ENCODE assay signal across 31 cellular contexts in the genomic region with DNA sequence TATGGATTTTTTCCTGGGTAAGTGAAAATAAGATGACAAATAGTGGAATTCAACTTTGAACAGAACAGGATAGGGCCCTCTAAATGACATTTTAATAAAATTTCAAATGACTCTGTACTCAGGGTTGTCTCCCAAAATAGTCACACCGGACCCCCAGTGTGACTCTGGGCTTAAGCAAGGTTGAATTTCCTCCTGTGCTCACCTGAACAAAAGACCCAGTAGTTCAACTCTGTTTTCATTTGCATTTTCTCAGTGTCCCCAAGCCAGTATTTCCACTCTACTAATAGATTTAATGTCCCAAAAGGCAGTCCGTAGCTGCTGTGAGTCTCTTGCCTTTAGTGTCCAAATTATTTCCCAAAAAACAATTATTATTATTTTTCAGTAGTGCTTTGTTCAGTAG.
"Had no signal": no experiment of that assay in that cellular context is flagged by ENCODE, and none has a peak within 500 bp of the region (broad histone marks: within the 10 kb centered on the region; RNA-seq: fewer than 3 reads in every experiment).

No MANE protein-coding gene starts in this region.

- H3K4me3 Mint-ChIP-seq: immature natural killer cell; mesothelial cell of epicardium; naive B cell; natural killer cell; nephron progenitor cell; stimulated activated naive B cell treated with anti-CD40 and anti-IgM and Interleukin-4, amounts not matched to agents 10 μg/mL and 1 μg/mL and 100 μg/mL, for 72 hours had no signal

- H3K4me1 Mint-ChIP-seq: immature natural killer cell; naive B cell; natural killer cell; nephron progenitor cell; stimulated activated naive B cell treated with anti-CD40 and anti-IgM and Interleukin-4, amounts not matched to agents 10 μg/mL and 1 μg/mL and 100 μg/mL, for 72 hours had no signal

- H3K9me3 ChIP-seq: left lung, lower lobe of right lung, pancreas, prostate gland, stomach, testis, thyroid gland, transverse colon, upper lobe of left lung, vagina had no signal

- H3K9me3 Mint-ChIP-seq: mesothelial cell of epicardium; nephron progenitor cell; stimulated activated naive B cell treated with anti-CD40 and anti-IgM and Interleukin-4, amounts not matched to agents 10 μg/mL and 1 μg/mL and 100 μg/mL, for 72 hours had no signal

- H3K27ac ChIP-seq: left lung, lower lobe of right lung, pancreas, prostate gland, skin epidermis, stomach, testis, thyroid gland, transverse colon, upper lobe of left lung, vagina had no signal

- H3K27ac Mint-ChIP-seq: immature natural killer cell; mesothelial cell of epicardium; naive B cell; natural killer cell; nephron progenitor cell; stimulated activated naive B cell treated with anti-CD40 and anti-IgM and Interleukin-4, amounts not matched to agents 10 μg/mL and 1 μg/mL and 100 μg/mL, for 72 hours had no signal

- H3K4me1 ChIP-seq: left lung, lower lobe of right lung, prostate gland, testis, thyroid gland, transverse colon, upper lobe of left lung, vagina had no signal

- H3K36me3 Mint-ChIP-seq: immature natural killer cell; mesothelial cell of epicardium; naive B cell; natural killer cell; stimulated activated naive B cell treated with anti-CD40 and anti-IgM and Interleukin-4, amounts not matched to agents 10 μg/mL and 1 μg/mL and 100 μg/mL, for 72 hours had no signal

- H3K4me3 ChIP-seq: left lung, lower lobe of right lung, pancreas, prostate gland, skin epidermis, stomach, testis, thyroid gland, transverse colon, upper lobe of left lung, vagina had no signal

- DNase-seq: hypothalamus; immature natural killer cell; kidney; left colon; left lung; lower lobe of right lung; mammary epithelial cell; mesenchymal stem cell; naive B cell; natural killer cell; nephron progenitor cell; pancreas; posterior cingulate gyrus; retina; right cardiac atrium; stimulated activated CD4-positive, alpha-beta T cell treated with anti-CD3 and anti-CD28 coated beads, Interleukin-12 subunit alpha, Interleukin-12 subunit beta, amount 100 ng/mL, for 4 hours; stimulated activated CD4-positive, alpha-beta T cell treated with anti-CD3 and anti-CD28 coated beads, Interleukin-15, amount 100 ng/mL, for 24 hours; stimulated activated CD4-positive, alpha-beta T cell treated with anti-CD3 and anti-CD28 coated beads, Interleukin-2, amount 100 ng/mL, for 24 hours; stimulated activated CD4-positive, alpha-beta T cell treated with anti-CD3 and anti-CD28 coated beads, Interleukin-4, amount 100 ng/mL, for 1 hour; stimulated activated naive B cell treated with anti-CD40 and anti-IgM and Interleukin-4, amounts not matched to agents 10 μg/mL and 1 μg/mL and 100 μg/mL, for 72 hours; stimulated activated naive CD8-positive, alpha-beta T cell treated with anti-CD3 and anti-CD28 coated beads, Interleukin-15, Interleukin-2, amounts not matched to agents 100 U/mL and 50 U/mL, for 24 hours; stomach; testis; thyroid gland; transverse colon; upper lobe of left lung had no signal

- H3K36me3 ChIP-seq: left lung, lower lobe of right lung, pancreas, prostate gland, stomach, thyroid gland, transverse colon, upper lobe of left lung, vagina had no signal

- ATAC-seq: left colon; left lung; lower lobe of right lung; natural killer cell; pancreas; right cardiac atrium; sciatic nerve; stimulated activated naive B cell treated with anti-CD40 and anti-IgM and Interleukin-4, amounts not matched to agents 10 μg/mL and 1 μg/mL and 100 μg/mL, for 72 hours; stimulated activated naive CD8-positive, alpha-beta T cell treated with anti-CD3 and anti-CD28 coated beads, Interleukin-15, Interleukin-2, amounts not matched to agents 100 U/mL and 50 U/mL, for 24 hours had no signal

- H3K27me3 Mint-ChIP-seq: naive B cell; stimulated activated naive B cell treated with anti-CD40 and anti-IgM and Interleukin-4, amounts not matched to agents 10 μg/mL and 1 μg/mL and 100 μg/mL, for 72 hours had no signal

- H3K27me3 ChIP-seq: left lung, pancreas, stomach, testis, thyroid gland, transverse colon, upper lobe of left lung, vagina had no signal
